Comparison of ENCODE assay signal across 8 cellular contexts in genomic region chr10:31004611-31005193, GRCh38. TPM values are rescaled to one million over a fixed set of nuclear protein-coding genes. Genes with fewer than 3 reads are reported as not detected.
DNase-seq lines count a peak whose midpoint lies in the region; ATAC-seq, FAIRE-seq and TF ChIP-seq lines count a peak whose summit lies in the region.

No MANE protein-coding gene starts in this region.

- no peaks in the 10 kb centered on the region for H3K79me2 ChIP-seq in H1 (ENCODE audit: control insufficient read depth in 1 of 2, insufficient read depth in 2 of 2, low read length in 2 of 2)

- no peaks in the 10 kb centered on the region for H3K4me1 ChIP-seq in H1 (replicated peaks in 1 of 4; ENCODE audit: control insufficient read depth in 3 of 4, insufficient read depth in 4 of 4, low read length in 3 of 4)
- H3K4me1 ChIP-seq in psoas muscle = peaks cover 44% of the 10 kb centered on the region
- peaks cover 21% of the 10 kb centered on the region for H3K4me1 ChIP-seq in upper lobe of right lung

- TF ChIP-seq POLR2A in H1 (IDR thresholded peaks at IDR 0.05; ENCODE audit: control extremely low read depth in 1 of 2, low read depth in 2 of 2, low read length in 2 of 2) = no peak

- H3K36me3 ChIP-seq in H1 (ENCODE audit: control insufficient read depth in 2 of 4, insufficient read depth in 4 of 4, low read length in 3 of 4) = no peaks in the 10 kb centered on the region
- no peaks in the 10 kb centered on the region for H3K36me3 ChIP-seq in psoas muscle (ENCODE audit: insufficient read depth in 1 of 2, low read depth in 1 of 2)
- H3K36me3 ChIP-seq in upper lobe of right lung = no peaks in the 10 kb centered on the region

- H3K56ac ChIP-seq in H1 (replicated peaks; ENCODE audit: insufficient read length, low read depth, low read length) = no peak overlapping the region

- ATAC-seq in psoas muscle (peak in 2 of 4 donors; percentile 18 to 48), HG03045 (IDR thresholded peaks at IDR 0.05; ENCODE audit: unreplicated experiment) (no peak), upper lobe of right lung (no peak)

- no peak overlapping the region for H4K91ac ChIP-seq in H1 (replicated peaks; ENCODE audit: insufficient read length, low read length)

- H2BK5ac ChIP-seq in H1 (ENCODE audit: low read depth, low read length) = no peak overlapping the region

- H3K14ac ChIP-seq in H1 (ENCODE audit: insufficient read length) = no peak overlapping the region

- no peak overlapping the region for H2AK5ac ChIP-seq in H1 (ENCODE audit: low read depth, low read length)

- H3K4me2 ChIP-seq in H1 (ENCODE audit: insufficient read depth in 1 of 2, low read depth in 2 of 2, low read length in 2 of 2) = no peak overlapping the region

- H2BK12ac ChIP-seq in H1 (ENCODE audit: low read depth, low read length) = no peak overlapping the region

- no peak overlapping the region for H2AFZ ChIP-seq in H1 (ENCODE audit: low read length)

- intact Hi-C loops in psoas muscle (cut with DNase I) = no loop called here
- intact Hi-C loops in upper lobe of right lung (cut with DNase I) = no loop called here

- H3K27ac ChIP-seq in H1 (ENCODE audit: low read depth, low read length) = no peak overlapping the region
- H3K27ac ChIP-seq in psoas muscle = peak overlapping the region; percentile 5
- no peak overlapping the region for H3K27ac ChIP-seq in upper lobe of right lung

- H2BK20ac ChIP-seq in H1 (ENCODE audit: low read length) = no peak overlapping the region

- DNase-seq in GM03348 (ENCODE audit: low spot score) (peak; percentile 26), NCI-H460 (ENCODE audit: extremely low read depth, low read depth) (peak; percentile 18), H1 (ENCODE audit: low read depth in 1 of 2, low spot score in 2 of 2) (no peak), psoas muscle (no peak), HK-2 (ENCODE audit: unreplicated experiment) (no peak), SW480 (ENCODE audit: low spot score) (no peak), upper lobe of right lung (no peak)

- CTCF ChIA-PET in H1 (lab: Charles Lee; ENCODE audit: partially characterized antibody) = no interaction called here

- H3K23me2 ChIP-seq in H1 (ENCODE audit: low read depth, low read length) = no peaks in the 10 kb centered on the region

- H3K4me3 ChIP-seq in H1 (ENCODE audit: extremely low read depth in 1 of 4, insufficient read depth in 2 of 4, low read depth in 3 of 4, low read length in 4 of 4) (no peak overlapping the region), psoas muscle (no peak overlapping the region), upper lobe of right lung (no peak overlapping the region)

- H3K27me3 ChIP-seq in H1 (replicated peaks in 1 of 4; ENCODE audit: control insufficient read depth in 3 of 4, extremely low read depth in 1 of 4, insufficient read depth in 3 of 4, low read length in 3 of 4) = no peaks in the 10 kb centered on the region
- H3K27me3 ChIP-seq in psoas muscle (ENCODE audit: insufficient read depth in 3 of 3, low read length in 2 of 3) = no peaks in the 10 kb centered on the region
- H3K27me3 ChIP-seq in upper lobe of right lung = no peaks in the 10 kb centered on the region

- TF ChIP-seq RAD21 in H1 (IDR thresholded peaks at IDR 0.05 in 1 of 2, conservative IDR thresholded peaks at IDR 0.05 in 1 of 2; ENCODE audit: low read depth in 2 of 2, low read length in 2 of 2) = no peak

- no peak overlapping the region for H4K5ac ChIP-seq in H1 (ENCODE audit: insufficient read length, low read depth, low read length)

- H2BK120ac ChIP-seq in H1 (replicated peaks; ENCODE audit: low read depth, low read length) = no peak overlapping the region

- 0 out of 2 replicates have a peak overlapping the region, but pooled peaks have one; percentile 14 for H2BK15ac ChIP-seq in H1 (ENCODE audit: low read length)

- no peak overlapping the region for H4K8ac ChIP-seq in H1 (ENCODE audit: extremely low read depth, insufficient read depth, low read length)

- POLR2A ChIA-PET in H1 (lab: Charles Lee; ENCODE audit: partially characterized antibody) = no interaction called here

- no peak for FAIRE-seq in H1 (lab: Jason Lieb, UNC)

- H3K4ac ChIP-seq in H1 (replicated peaks; ENCODE audit: insufficient read length, low read depth, low read length) = no peak overlapping the region

- no peak overlapping the region for H3K18ac ChIP-seq in H1 (ENCODE audit: extremely low read depth, low read length)

- TF ChIP-seq CTCF in H1 (IDR thresholded peaks at IDR 0.05; ENCODE audit: control extremely low read depth in 1 of 3, insufficient read depth in 1 of 3, low read depth in 1 of 3, low read length in 3 of 3) (no peak), psoas muscle (IDR thresholded peaks at IDR 0.05) (no peak), upper lobe of right lung (IDR thresholded peaks at IDR 0.05) (no peak)

- TF ChIP-seq EP300 in H1 (IDR thresholded peaks at IDR 0.05; ENCODE audit: borderline replicate concordance in 1 of 2, low read depth in 2 of 2, low read length in 2 of 2) = no peak

- H3K9me3 ChIP-seq in H1 (ENCODE audit: insufficient read depth in 2 of 2, low read depth in 1 of 2, low read length in 1 of 2) (no peaks in the 10 kb centered on the region), psoas muscle (no peaks in the 10 kb centered on the region), upper lobe of right lung (no peaks in the 10 kb centered on the region)

- no peaks in the 10 kb centered on the region for H4K20me1 ChIP-seq in H1 (replicated peaks in 1 of 2; ENCODE audit: control insufficient read depth in 1 of 2, insufficient read depth in 2 of 2, low read length in 2 of 2)

- no peak overlapping the region for H3K23ac ChIP-seq in H1 (ENCODE audit: insufficient read length)

- H3K79me1 ChIP-seq in H1 (ENCODE audit: low read depth, low read length) = no peaks in the 10 kb centered on the region

- 88% methylated on average over 3 of the region's 3 CpGs; no CpG with 5 or more reads in 1 of the 2 experiments for WGBS in H1 (ENCODE audit: extremely low coverage in 1 of 2, insufficient coverage in 1 of 2, insufficient read length in 1 of 2, insufficient replicate concordance in 2 of 2, low coverage in 1 of 2, low lambda C conversion rate in 2 of 2, missing lambda C conversion rate in 1 of 2), 2 experiments
- WGBS in psoas muscle, 3 donors = 76 to 79% (median 78%) methylated on average over 3 of the region's 3 CpGs

- no peak overlapping the region for H3K9ac ChIP-seq in H1 (replicated peaks in 1 of 4; ENCODE audit: extremely low read depth in 1 of 4, low read depth in 3 of 4, low read length in 3 of 4)

TF ChIP-seq in H1, 55 proteins besides CTCF, POLR2A, EP300 and RAD21:
- TF ChIP-seq EZH2 (IDR thresholded peaks at IDR 0.05; ENCODE audit: low read depth, low read length, severe bottlenecking) (no peak), KDM5A (IDR thresholded peaks at IDR 0.05; ENCODE audit: low read length) (no peak), SUZ12 (IDR thresholded peaks at IDR 0.05; ENCODE audit: low read length) (no peak), BACH1 (IDR thresholded peaks at IDR 0.05; ENCODE audit: low read length) (no peak), JUN (IDR thresholded peaks at IDR 0.05; ENCODE audit: low read depth, low read length) (no peak), FOSL1 (IDR thresholded peaks at IDR 0.05; ENCODE audit: insufficient read depth, low read depth, low read length) (no peak), NRF1 (IDR thresholded peaks at IDR 0.05; ENCODE audit: low read depth, low read length) (no peak), ZNF274 (IDR thresholded peaks at IDR 0.05; ENCODE audit: borderline replicate concordance, extremely low read depth, low read length) (no peak), RXRA (IDR thresholded peaks at IDR 0.05; ENCODE audit: insufficient read depth, low read depth, low read length) (no peak), KDM4A (IDR thresholded peaks at IDR 0.05; ENCODE audit: low read depth, low read length, severe bottlenecking) (no peak), BCL11A (IDR thresholded peaks at IDR 0.05; ENCODE audit: low read depth in 2 of 2, low read length in 2 of 2) (no peak), TAF7 (optimal IDR thresholded peaks at IDR 0.05; ENCODE audit: borderline replicate concordance, low read depth, low read length) (no peak), POU5F1 (IDR thresholded peaks at IDR 0.05; ENCODE audit: low read depth, low read length) (no peak), E2F6 (IDR thresholded peaks at IDR 0.05) (no peak), POLR2AphosphoS5 (IDR thresholded peaks at IDR 0.05; ENCODE audit: low read depth, low read length) (no peak), SIX5 (IDR thresholded peaks at IDR 0.05; ENCODE audit: low read depth, low read length) (no peak), HDAC2 (IDR thresholded peaks at IDR 0.05; ENCODE audit: borderline replicate concordance in 1 of 2, low read depth in 2 of 2, low read length in 2 of 2) (no peak), JUND (IDR thresholded peaks at IDR 0.05; ENCODE audit: low read length) (no peak)
TF ChIP-seq in H1: peak in this region for 0.

RNA-seq across cellular contexts. Expression of gene ZNF438, which starts 27.0 kb away (rescaled TPM):
- total RNA-seq in NCI-H460 (2014; rRNA removed; shearing (Covaris generic)) = 2.6 and 2.9 TPM in 2 replicates
- 0.92 and 1.1 TPM in 2 replicates for polyA plus RNA-seq in NCI-H460 (2014; cell fraction: nucleus; rRNA removed)
- total RNA-seq in H1 (2021; fragmentation: NEBNext Ultra II Directional; extraction: Animal tissue kit (Norgen Biotek cat#: 25700)) = 1.4 and 1.7 TPM in 2 replicates
- polyA plus RNA-seq in H1 (2011; rRNA removed) (0.86 and 0.95 TPM in 2 replicates), psoas muscle (10 to 100 TPM; 17.0 to 26.1 (median 21.3) TPM)
- 1.1 TPM for polyA plus RNA-seq in H1 (2011; cell fraction: cytosol; rRNA removed)
- polyA plus RNA-seq in H1 (2011; cell fraction: nucleus; rRNA removed) = 1.1 TPM
- polyA plus RNA-seq in H1 (2012, experiment 1 of 2) = 1.0 to 1.4 TPM (median 1.3 TPM) in 4 replicates
- 0.18 TPM for polyA plus RNA-seq in H1 (2012, experiment 2 of 2)
- polyA plus RNA-seq in H1 (2013, experiment 1 of 2) = 0.83 TPM
- 1.1 TPM for polyA plus RNA-seq in H1 (2013, experiment 2 of 2)
- 2.4 and 2.9 TPM in 2 replicates for polyA minus RNA-seq in H1 (2011; rRNA and poly(A)+ RNA removed)
- polyA minus RNA-seq in H1 (2011; cell fraction: cytosol; rRNA and poly(A)+ RNA removed) = not detected
- 2.4 TPM for polyA minus RNA-seq in H1 (2011; cell fraction: nucleus; rRNA and poly(A)+ RNA removed)
- total RNA-seq in psoas muscle (10 to 100 TPM; 12.3 to 27.9 (median 17.2) TPM), upper lobe of right lung (14.4 TPM)

Comparison
In these comparisons a context has a peak if more than half of its experiments do, and no peak if none do; other contexts are left out.
1. DNase-seq: peak in GM03348 (single experiment) and NCI-H460 (single experiment); none in H1 (0 of 2), psoas muscle (0 of 2), HK-2 (single experiment), SW480 (single experiment) and upper lobe of right lung (single experiment).